Comparison of ENCODE assay signal across 1 cellular context in the genomic region with DNA sequence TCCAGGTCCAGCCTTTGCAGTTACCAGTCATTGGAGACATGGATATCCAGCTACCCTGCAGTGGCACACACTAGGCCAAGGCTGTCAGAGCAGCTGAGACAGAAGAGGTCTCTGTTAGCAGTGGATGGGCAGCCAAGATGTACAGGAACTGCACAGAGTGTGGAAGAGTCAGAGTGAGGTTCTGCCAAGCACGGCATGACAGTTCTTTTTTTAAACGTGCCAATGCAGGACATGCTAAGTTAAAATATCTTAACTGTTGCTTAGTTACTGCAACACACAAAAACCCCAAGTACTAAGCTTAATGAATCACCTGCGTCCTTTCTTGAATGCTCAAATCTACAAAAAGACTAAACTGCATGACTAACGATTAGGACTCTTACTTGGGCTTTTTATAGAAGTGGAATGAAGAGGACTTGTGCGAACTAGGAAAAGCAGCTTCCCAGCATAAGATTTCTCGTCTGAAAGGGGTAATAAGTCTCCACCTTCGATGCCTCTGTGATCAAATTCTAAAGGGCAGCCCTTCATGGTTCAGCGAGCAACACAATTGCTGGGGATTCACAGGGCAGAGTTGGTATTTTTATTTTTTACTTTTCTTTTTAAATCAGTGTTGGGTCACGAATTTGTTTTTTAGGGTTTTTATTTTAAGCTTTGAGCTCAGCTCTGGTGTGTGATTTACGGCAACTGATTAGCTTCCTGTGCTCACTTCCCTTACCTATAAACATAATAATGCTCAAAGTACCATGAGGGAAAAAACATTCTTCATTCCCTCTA.
TF ChIP-seq lines count a peak whose summit lies in the region.

No MANE protein-coding gene starts in this region.

TF ChIP-seq in H1, 55 proteins besides CTCF, POLR2A, EP300 and RAD21:
- TF ChIP-seq GTF2F1 (IDR thresholded peaks at IDR 0.05; ENCODE audit: borderline replicate concordance, low read depth, low read length), result no peak
- TF ChIP-seq RFX5 (IDR thresholded peaks at IDR 0.05; ENCODE audit: borderline replicate concordance, low read depth, low read length), result no peak
- TF ChIP-seq HDAC6 (IDR thresholded peaks at IDR 0.05; ENCODE audit: low read depth, low read length), result no peak
- no peak for TF ChIP-seq TCF12 (IDR thresholded peaks at IDR 0.05; ENCODE audit: low read depth, low read length)
